ENCODE assay signal across 13 cellular contexts in the genomic region with DNA sequence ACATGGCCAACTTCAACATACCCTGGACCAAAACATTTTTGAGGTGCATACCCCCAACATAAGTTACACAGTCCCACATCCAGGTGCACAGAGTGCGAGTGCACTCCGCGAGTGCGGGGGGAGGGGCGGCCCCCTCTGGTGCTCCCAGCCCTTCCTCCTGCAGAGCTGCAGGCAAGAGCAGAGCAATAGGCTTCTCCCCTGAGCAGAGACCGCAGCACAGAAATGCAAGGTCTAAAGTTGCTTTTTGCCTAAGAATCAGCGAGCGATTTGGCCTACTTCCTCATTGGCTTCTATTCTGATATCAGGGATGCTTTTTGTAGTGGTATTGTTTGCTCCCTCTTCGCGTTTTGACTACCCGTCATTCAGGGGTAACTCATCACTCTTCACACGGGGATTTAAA.
"Had no signal": no experiment of that assay in that cellular context is flagged by ENCODE, and none has a peak within 500 bp of the region (broad histone marks: within the 10 kb centered on the region; RNA-seq: fewer than 3 reads in every experiment).

No MANE protein-coding gene starts in this region.

- H3K4me3 ChIP-seq: lung had no signal

- DNase-seq: activated CD4-positive, alpha-beta T cell treated with anti-CD3 and anti-CD28 coated beads for 4 hours; activated CD8-positive, alpha-beta T cell treated with anti-CD3 and anti-CD28 coated beads for 36 hours; activated naive CD4-positive, alpha-beta T cell; activated naive CD8-positive, alpha-beta T cell treated with anti-CD3 and anti-CD28 coated beads, Interleukin-2, amount 10 ng/mL, durations not matched to agents 7 days and 5 days; effector CD8-positive, alpha-beta T cell; foreskin fibroblast; islet precursor cell; midbrain; T-helper 17 cell; WERI-Rb-1 had no signal

- H3K27ac ChIP-seq: parathyroid adenoma, WERI-Rb-1 had no signal

- H3K79me2 ChIP-seq: parathyroid adenoma had no signal

- H2AFZ ChIP-seq: parathyroid adenoma had no signal

- H3K9ac ChIP-seq: parathyroid adenoma had no signal

- H3K27me3 Mint-ChIP-seq: activated CD8-positive, alpha-beta T cell treated with anti-CD3 and anti-CD28 coated beads for 36 hours; activated naive CD8-positive, alpha-beta T cell treated with anti-CD3 and anti-CD28 coated beads, Interleukin-2, amount 10 ng/mL, durations not matched to agents 7 days and 5 days; stimulated activated memory B cell treated with anti-CD40 and anti-IgM and Interleukin-4, amounts not matched to agents 10 μg/mL and 1 μg/mL and 100 μg/mL, for 72 hours; T-helper 17 cell had no signal

- H3K9me3 Mint-ChIP-seq: activated CD8-positive, alpha-beta T cell treated with anti-CD3 and anti-CD28 coated beads for 36 hours; activated naive CD8-positive, alpha-beta T cell treated with anti-CD3 and anti-CD28 coated beads, Interleukin-2, amount 10 ng/mL, durations not matched to agents 7 days and 5 days; stimulated activated memory B cell treated with anti-CD40 and anti-IgM and Interleukin-4, amounts not matched to agents 10 μg/mL and 1 μg/mL and 100 μg/mL, for 72 hours had no signal

- ATAC-seq: activated CD8-positive, alpha-beta T cell treated with anti-CD3 and anti-CD28 coated beads for 36 hours; stimulated activated memory B cell treated with anti-CD40 and anti-IgM and Interleukin-4, amounts not matched to agents 10 μg/mL and 1 μg/mL and 100 μg/mL, for 72 hours; T-helper 17 cell had no signal

- H3K27ac Mint-ChIP-seq: activated naive CD8-positive, alpha-beta T cell treated with anti-CD3 and anti-CD28 coated beads, Interleukin-2, amount 10 ng/mL, durations not matched to agents 7 days and 5 days; stimulated activated memory B cell treated with anti-CD40 and anti-IgM and Interleukin-4, amounts not matched to agents 10 μg/mL and 1 μg/mL and 100 μg/mL, for 72 hours; T-helper 17 cell had no signal

- H3K4me1 ChIP-seq: parathyroid adenoma had no signal

- H3K4me1 Mint-ChIP-seq: activated naive CD8-positive, alpha-beta T cell treated with anti-CD3 and anti-CD28 coated beads, Interleukin-2, amount 10 ng/mL, durations not matched to agents 7 days and 5 days; stimulated activated memory B cell treated with anti-CD40 and anti-IgM and Interleukin-4, amounts not matched to agents 10 μg/mL and 1 μg/mL and 100 μg/mL, for 72 hours had no signal

- H3K4me3 Mint-ChIP-seq: activated CD8-positive, alpha-beta T cell treated with anti-CD3 and anti-CD28 coated beads for 36 hours; activated naive CD8-positive, alpha-beta T cell treated with anti-CD3 and anti-CD28 coated beads, Interleukin-2, amount 10 ng/mL, durations not matched to agents 7 days and 5 days; stimulated activated memory B cell treated with anti-CD40 and anti-IgM and Interleukin-4, amounts not matched to agents 10 μg/mL and 1 μg/mL and 100 μg/mL, for 72 hours; T-helper 17 cell had no signal
